8 cellular contexts compared by ENCODE assay signal in genomic region chr15:40754883-40755815, GRCh38. TPM values are rescaled to one million over a fixed set of nuclear protein-coding genes. Genes with fewer than 3 reads are reported as not detected.
A peak's percentile ranks its signal among the peaks of the same experiment; 100 is the strongest.
DNase-seq lines count a peak whose midpoint lies in the region; ATAC-seq and TF ChIP-seq lines count a peak whose summit lies in the region.

TSS of gene RMDN3 (minus strand) at chr15:40755254. CDS start at chr15:40754783, 471 bp downstream.

- H3K4me1 ChIP-seq in HUES64 (ENCODE audit: insufficient read depth, low read length): peaks cover 6% of the 10 kb centered on the region
- peaks cover 14% of the 10 kb centered on the region for H3K4me1 ChIP-seq in OCI-LY3 (ENCODE audit: low read length)

- no peaks in the 10 kb centered on the region for H4K20me1 ChIP-seq in OCI-LY3 (ENCODE audit: insufficient read depth, low read length)

- H3K4me2 ChIP-seq in OCI-LY3 (ENCODE audit: low read length): peak within 1 kb of the TSS; percentile 88

- H3K36me3 ChIP-seq in HUES64 (ENCODE audit: insufficient read depth, low read length) (peaks cover 18% of the 10 kb centered on the region), OCI-LY3 (replicated peaks; ENCODE audit: low read depth, low read length) (peaks cover 23% of the 10 kb centered on the region)

- H3K9ac ChIP-seq in HUES64 (ENCODE audit: low read depth, low read length) (peak within 1 kb of the TSS; percentile 98), OCI-LY3 (ENCODE audit: low read length) (peak within 1 kb of the TSS; percentile 92)

- H3K27me3 ChIP-seq in HUES64 (ENCODE audit: insufficient read depth, low read length) (no peaks in the 10 kb centered on the region), OCI-LY3 (ENCODE audit: low read depth, low read length) (no peaks in the 10 kb centered on the region)

- H3K9me3 ChIP-seq in HUES64 (ENCODE audit: insufficient read depth, low read depth, low read length) (no peaks in the 10 kb centered on the region), OCI-LY3 (ENCODE audit: insufficient read depth, low read length) (no peaks in the 10 kb centered on the region)

- DNase-seq in Caki2 (ENCODE audit: low read depth) (peak; percentile 94), midbrain (lab: John Stamatoyannopoulos, UW) (peak; percentile 95)
- peak; percentile 94 for DNase-seq in activated CD8-positive, alpha-beta memory T cell treated with anti-CD3 and anti-CD28 coated beads, Interleukin-2, amount 50 U/mL, for 4 hours
- DNase-seq in stimulated activated CD8-positive, alpha-beta memory T cell treated with anti-CD3 and anti-CD28 coated beads, Interleukin-2, amount 100 ng/mL, for 1 hour (ENCODE audit: low read depth in 2 of 2): peak; percentile 80 to 85

- peak; percentile 81 for ATAC-seq in GM21423 (IDR thresholded peaks at IDR 0.05; ENCODE audit: unreplicated experiment)

- H3K27ac ChIP-seq in HUES64 (ENCODE audit: low read depth, low read length): peak within 1 kb of the TSS; percentile 95
- peak within 1 kb of the TSS; percentile 67 for H3K27ac ChIP-seq in OCI-LY3 (ENCODE audit: low read length)

- peak within 1 kb of the TSS; percentile 81; the same call in 1 of the 2 replicates for H2AFZ ChIP-seq in OCI-LY3 (ENCODE audit: low read depth, low read length)

- 6% methylated on average over 65 of the region's 66 CpGs for WGBS in HUES64

- peak within 1 kb of the TSS; percentile 88 for H3K4me3 ChIP-seq in HUES64 (ENCODE audit: low read length)
- H3K4me3 ChIP-seq in OCI-LY3 (ENCODE audit: low read length): peak within 1 kb of the TSS; percentile 96

- in situ Hi-C loops in Caki2 (cut with HindIII; ENCODE audit: low pct_unique_long_range_greater_than_20kb, low sequenced_read_pairs): no loop called here
- in situ Hi-C loops in endometrial microvascular endothelial cells (cut with HindIII; ENCODE audit: inconsistent ontology term, low pct_unique_long_range_greater_than_20kb, low sequenced_read_pairs): no loop called here

- peaks cover 37% of the 10 kb centered on the region for H3K79me2 ChIP-seq in OCI-LY3 (ENCODE audit: low read length)

- TF ChIP-seq CTCF in OCI-LY3 (IDR thresholded peaks at IDR 0.05; ENCODE audit: low read depth, low read length): no peak

RNA-seq across cellular contexts. Expression of gene RMDN3, which starts in this region (rescaled TPM):
- 27.7 and 29.0 TPM in 2 replicates for total RNA-seq in Caki2 (2014; rRNA removed; shearing (Covaris generic); ENCODE audit: low replicate concordance)
- polyA plus RNA-seq in HUES64 (2013, experiment 1 of 2): 15.5 TPM
- 14.7 TPM for polyA plus RNA-seq in HUES64 (2013, experiment 2 of 2)
- 35.8 TPM for total RNA-seq in endometrial microvascular endothelial cells (ENCODE audit: inconsistent ontology term)

Comparison
In these comparisons a context has a peak if more than half of its experiments do, and no peak if none do; other contexts are left out.
1. Peak in every context shown above with its lines: DNase-seq, ATAC-seq, H3K4me3 ChIP-seq and H3K27ac ChIP-seq.